9 cellular contexts compared by ENCODE assay signal in genomic region chr3:173993299-173993698, GRCh38.
DNase-seq lines count a peak whose midpoint lies in the region; ATAC-seq and TF ChIP-seq lines count a peak whose summit lies in the region.
"Had no signal": no experiment of that assay in that cellular context is flagged by ENCODE, and none has a peak within 500 bp of the region (broad histone marks: within the 10 kb centered on the region; RNA-seq: fewer than 3 reads in every experiment).

No MANE protein-coding gene starts in this region.

- no peak overlapping the region for H3K9ac ChIP-seq in colonic mucosa (ENCODE audit: low read depth in 2 of 2, low read length in 2 of 2)

- peak overlapping the region; percentile 11 for H2AFZ ChIP-seq in osteoblast (ENCODE audit: low read length)

- H3K27ac ChIP-seq in osteoblast (ENCODE audit: low read depth, low read length) (no peak overlapping the region), colonic mucosa (no peak overlapping the region)
- H3K27ac ChIP-seq in CD4-positive, alpha-beta memory T cell (ENCODE audit: low read depth, low read length), result no peak overlapping the region
- H3K27ac ChIP-seq: thyroid gland had no signal

- no peak overlapping the region for H3K4me3 Mint-ChIP-seq in CD4-positive, alpha-beta memory T cell
- no peak overlapping the region for H3K4me3 Mint-ChIP-seq in activated naive CD8-positive, alpha-beta T cell treated with anti-CD3 and anti-CD28 coated beads for 36 hours

- TF ChIP-seq CTCF in GM10248 (IDR thresholded peaks at IDR 0.05; ENCODE audit: control extremely low read depth, extremely low read depth, low read depth, missing control alignments), result peak; percentile 6
- TF ChIP-seq CTCF in osteoblast (IDR thresholded peaks at IDR 0.05; ENCODE audit: extremely low read depth, low read depth, low read length), result peak; percentile 44
- no peak for TF ChIP-seq CTCF in colonic mucosa (IDR thresholded peaks at IDR 0.05)

- H3K79me2 ChIP-seq in osteoblast (ENCODE audit: insufficient read depth, low read length), result no peaks in the 10 kb centered on the region

- POLR2A ChIA-PET in GM10248 (lab: Yijun Ruan, JAX), result no interaction called here
- POLR2A ChIA-PET in CD4-positive, alpha-beta memory T cell (lab: Charles Lee; ENCODE audit: partially characterized antibody), result no interaction called here

- H3K36me3 ChIP-seq in osteoblast (ENCODE audit: insufficient read depth, low read length) (no peaks in the 10 kb centered on the region), colonic mucosa (no peaks in the 10 kb centered on the region)
- H3K36me3 ChIP-seq in CD4-positive, alpha-beta memory T cell (ENCODE audit: insufficient read depth, low read length), result no peaks in the 10 kb centered on the region
- H3K36me3 ChIP-seq: thyroid gland had no signal

- H3K4me1 ChIP-seq in osteoblast (ENCODE audit: insufficient read depth, low read length) (peaks cover 4% of the 10 kb centered on the region), colonic mucosa (no peaks in the 10 kb centered on the region)
- no peaks in the 10 kb centered on the region for H3K4me1 ChIP-seq in CD4-positive, alpha-beta memory T cell (ENCODE audit: insufficient read depth, low read length)
- H3K4me1 ChIP-seq: thyroid gland had no signal

- no peaks in the 10 kb centered on the region for H3K4me1 Mint-ChIP-seq in CD4-positive, alpha-beta memory T cell
- no peaks in the 10 kb centered on the region for H3K4me1 Mint-ChIP-seq in activated naive CD8-positive, alpha-beta T cell treated with anti-CD3 and anti-CD28 coated beads for 36 hours

- H3K9me3 Mint-ChIP-seq in CD4-positive, alpha-beta memory T cell, result peaks cover 0 to 12% (median 0%) of the 10 kb centered on the region in 8 donors
- no peaks in the 10 kb centered on the region for H3K9me3 Mint-ChIP-seq in activated naive CD8-positive, alpha-beta T cell treated with anti-CD3 and anti-CD28 coated beads for 36 hours

- CTCF ChIA-PET in GM10248 (lab: Yijun Ruan, JAX), result interaction anchor here (0.6 to 1.1 kb wide), 2 partner anchors 16 to 761 kb away, joined by 3 read pairs; no protein-coding TSS in a partner anchor
- CTCF ChIA-PET in CD4-positive, alpha-beta memory T cell (lab: Charles Lee; ENCODE audit: partially characterized antibody), result no interaction called here

- intact Hi-C loops in CD4-positive, alpha-beta memory T cell (cut with micrococcal nuclease), result no loop called here
- intact Hi-C loops in colonic mucosa (cut with DNase I), result no loop called here

- H3K4me2 ChIP-seq in osteoblast (ENCODE audit: insufficient read depth, low read length), result peak overlapping the region; percentile 14

- H3K27me3 ChIP-seq in osteoblast (ENCODE audit: insufficient read depth, low read length) (no peaks in the 10 kb centered on the region), colonic mucosa (no peaks in the 10 kb centered on the region)
- no peaks in the 10 kb centered on the region for H3K27me3 ChIP-seq in CD4-positive, alpha-beta memory T cell (ENCODE audit: insufficient read depth, low read length)
- H3K27me3 ChIP-seq: thyroid gland had no signal

- DNase-seq in GM10248 (ENCODE audit: extremely low spot score), result no peak
- peak; percentile 34 for DNase-seq in NAMALWA (ENCODE audit: low spot score)
- peak; percentile 13 for DNase-seq in brain pericyte (ENCODE audit: low read depth, low spot score)
- DNase-seq in osteoblast (ENCODE audit: insufficient read length, low spot score, missing footprints), result peak; percentile 71
- no peak for DNase-seq in CD4-positive, alpha-beta memory T cell
- no peak for DNase-seq in activated naive CD8-positive, alpha-beta T cell treated with anti-CD3 and anti-CD28 coated beads for 36 hours
- no peak for DNase-seq in colonic mucosa
- DNase-seq: thyroid gland had no signal

- no peaks in the 10 kb centered on the region for H3K36me3 Mint-ChIP-seq in CD4-positive, alpha-beta memory T cell
- no peaks in the 10 kb centered on the region for H3K36me3 Mint-ChIP-seq in activated naive CD8-positive, alpha-beta T cell treated with anti-CD3 and anti-CD28 coated beads for 36 hours

- H3K27ac Mint-ChIP-seq in CD4-positive, alpha-beta memory T cell, result no peak overlapping the region
- no peak overlapping the region for H3K27ac Mint-ChIP-seq in activated naive CD8-positive, alpha-beta T cell treated with anti-CD3 and anti-CD28 coated beads for 36 hours

- H4K20me1 ChIP-seq in osteoblast (ENCODE audit: insufficient read depth, low read length), result no peaks in the 10 kb centered on the region

- no peaks in the 10 kb centered on the region for H3K27me3 Mint-ChIP-seq in CD4-positive, alpha-beta memory T cell
- no peaks in the 10 kb centered on the region for H3K27me3 Mint-ChIP-seq in activated naive CD8-positive, alpha-beta T cell treated with anti-CD3 and anti-CD28 coated beads for 36 hours

- no peak for ATAC-seq in GM21528 (IDR thresholded peaks at IDR 0.05; ENCODE audit: low FRiP score, unreplicated experiment)

- no peak overlapping the region for H3K4me3 ChIP-seq in osteoblast (ENCODE audit: insufficient read depth, low read length)
- H3K4me3 ChIP-seq in CD4-positive, alpha-beta memory T cell (ENCODE audit: low read length in 2 of 2), result no peak overlapping the region
- no peak overlapping the region for H3K4me3 ChIP-seq in colonic mucosa
- H3K4me3 ChIP-seq: thyroid gland had no signal

- no peaks in the 10 kb centered on the region for H3K9me3 ChIP-seq in osteoblast (ENCODE audit: low read depth, low read length)
- no peaks in the 10 kb centered on the region for H3K9me3 ChIP-seq in CD4-positive, alpha-beta memory T cell (ENCODE audit: control insufficient read depth in 1 of 2, low read length in 2 of 2)
- H3K9me3 ChIP-seq in colonic mucosa, result no peaks in the 10 kb centered on the region
- H3K9me3 ChIP-seq: thyroid gland had no signal

Comparison
In these comparisons a context has a peak if more than half of its experiments do, and no peak if none do; other contexts are left out.
1. DNase-seq: peak in NAMALWA (single experiment), brain pericyte (single experiment) and osteoblast (single experiment); none in GM10248 (single experiment), CD4-positive, alpha-beta memory T cell (0 of 5), activated naive CD8-positive, alpha-beta T cell treated with anti-CD3 and anti-CD28 coated beads for 36 hours (single experiment) and colonic mucosa (single experiment).